ENCODE assay signal across 10 cellular contexts in the genomic region with DNA sequence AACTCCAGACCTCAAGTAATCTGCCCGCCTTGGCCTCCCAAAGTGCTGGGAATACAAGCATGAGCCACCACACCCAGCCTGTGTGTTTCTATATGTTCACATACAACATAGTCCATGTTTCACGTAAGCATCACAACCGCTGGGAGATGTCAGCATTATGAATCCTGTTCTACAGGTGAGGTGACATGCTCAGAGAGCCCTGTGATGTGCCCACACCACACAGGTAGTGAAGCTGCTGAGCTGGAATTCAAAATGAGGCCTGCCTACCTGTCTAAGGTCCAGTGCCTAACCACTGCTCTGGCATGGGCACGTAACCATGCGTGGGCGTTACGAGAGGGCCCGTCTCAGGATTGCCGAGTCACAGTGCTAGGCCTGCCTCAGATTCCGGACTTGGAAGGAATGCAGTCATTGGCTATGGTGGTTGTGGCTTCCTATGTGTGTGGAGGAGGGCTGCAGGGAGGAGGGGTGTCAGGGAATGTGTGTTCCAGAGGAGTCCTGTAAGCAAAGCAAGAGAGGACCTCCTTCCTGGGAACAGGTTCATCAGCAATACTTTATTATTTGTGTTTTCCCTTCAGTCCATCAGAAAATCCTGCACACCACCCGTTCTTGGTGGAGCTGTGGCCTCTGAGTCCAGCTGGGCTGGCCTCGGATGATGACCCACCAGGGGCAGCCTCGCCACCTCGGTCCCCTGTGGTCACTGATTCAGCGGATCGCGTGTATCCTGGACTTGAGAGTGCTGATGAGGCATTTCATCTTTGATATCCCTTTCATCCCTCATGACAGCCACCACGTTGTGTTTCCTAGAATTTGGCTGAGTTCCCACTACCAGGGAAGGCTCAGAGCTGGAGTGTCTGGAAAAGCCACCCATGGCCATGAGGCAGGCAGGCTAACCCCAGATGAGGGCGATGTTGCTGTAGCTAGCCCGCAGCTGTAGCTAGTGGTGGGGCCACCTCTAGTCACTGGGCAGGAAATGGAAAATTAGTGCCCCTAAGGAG. TPM values are rescaled to one million over a fixed set of nuclear protein-coding genes. Genes with fewer than 3 reads are reported as not detected.
A peak's percentile ranks its signal among the peaks of the same experiment; 100 is the strongest.
DNase-seq lines count a peak whose midpoint lies in the region; FAIRE-seq and TF ChIP-seq lines count a peak whose summit lies in the region.
"Had no signal": no experiment of that assay in that cellular context is flagged by ENCODE, and none has a peak within 500 bp of the region (broad histone marks: within the 10 kb centered on the region; RNA-seq: fewer than 3 reads in every experiment).

No MANE protein-coding gene starts in this region.

- H2BK120ac ChIP-seq in mesendoderm (ENCODE audit: low read depth, low read length): no peak overlapping the region

- no peaks in the 10 kb centered on the region for H3K79me2 ChIP-seq in mesendoderm (ENCODE audit: control insufficient read depth, insufficient read depth, low read length)

- H3K4me3 ChIP-seq in astrocyte of the spinal cord (ENCODE audit: low read depth, low read length) (no peak overlapping the region), mesendoderm (ENCODE audit: low read length) (no peak overlapping the region)
- no peak overlapping the region for H3K4me3 ChIP-seq in effector memory CD4-positive, alpha-beta T cell (ENCODE audit: insufficient read depth, low read depth, low read length, poor library complexity, severe bottlenecking)

- no peak overlapping the region for H2BK15ac ChIP-seq in mesendoderm (replicated peaks; ENCODE audit: low read depth)

- H3K9ac ChIP-seq in mesendoderm (ENCODE audit: low read length): no peak overlapping the region

- no peak for TF ChIP-seq CTCF in astrocyte of the spinal cord (IDR thresholded peaks at IDR 0.05; ENCODE audit: low read depth, low read length)

- H2BK5ac ChIP-seq in mesendoderm (ENCODE audit: low read length): no peak overlapping the region

- H2AK5ac ChIP-seq in mesendoderm (ENCODE audit: low read length): no peak overlapping the region

- H3K9me3 ChIP-seq in effector memory CD4-positive, alpha-beta T cell (ENCODE audit: control insufficient read depth, low read length): no peaks in the 10 kb centered on the region

- peaks cover 7% of the 10 kb centered on the region for H3K79me1 ChIP-seq in mesendoderm (ENCODE audit: low read length)

- H3K18ac ChIP-seq in mesendoderm (ENCODE audit: low read length): no peak overlapping the region

- no peaks in the 10 kb centered on the region for H3K27me3 ChIP-seq in mesendoderm (ENCODE audit: insufficient read depth, low read length, poor library complexity)
- no peaks in the 10 kb centered on the region for H3K27me3 ChIP-seq in effector memory CD4-positive, alpha-beta T cell (replicated peaks; ENCODE audit: control insufficient read depth, insufficient read depth, low read length, poor library complexity, severe bottlenecking)

- H3K23ac ChIP-seq in mesendoderm (ENCODE audit: low read length): no peak overlapping the region

- WGBS in mesendoderm (ENCODE audit: extremely low coverage, insufficient coverage, low lambda C conversion rate): no CpG with 5 or more reads among the region's 20 CpGs

- H3K36me3 ChIP-seq in mesendoderm (ENCODE audit: control insufficient read depth, insufficient read depth, low read length): no peaks in the 10 kb centered on the region
- no peaks in the 10 kb centered on the region for H3K36me3 ChIP-seq in effector memory CD4-positive, alpha-beta T cell (ENCODE audit: control insufficient read depth, insufficient read depth, low read length)

- H3K4me2 ChIP-seq in mesendoderm (ENCODE audit: low read length): no peak overlapping the region

- H3K56ac ChIP-seq in mesendoderm (ENCODE audit: low read length): peak overlapping the region; percentile 36

- H3K27ac ChIP-seq in mesendoderm (ENCODE audit: low read depth, low read length): no peak overlapping the region
- no peak overlapping the region for H3K27ac ChIP-seq in effector memory CD4-positive, alpha-beta T cell (ENCODE audit: insufficient read depth, low read length, poor library complexity, severe bottlenecking)

- H4K8ac ChIP-seq in mesendoderm (ENCODE audit: low read depth, low read length): no peak overlapping the region

- DNase-seq in AG08396 (ENCODE audit: low spot score) (peak; percentile 46), HK-2 (ENCODE audit: unreplicated experiment) (peak; percentile 85), astrocyte of the spinal cord (ENCODE audit: low read depth, low spot score) (peak; percentile 40), mesendoderm (peak; percentile 72), MV-4-11 (lab: John Stamatoyannopoulos, UW) (no peak), frontal cortex (ENCODE audit: low spot score in 2 of 2) (no peak), COR-L47 (lab: John Stamatoyannopoulos, UW) (no peak)
- DNase-seq in effector memory CD4-positive, alpha-beta T cell: no peak
- DNase-seq: activated CD4-positive, CD25-positive, alpha-beta regulatory T cell treated with anti-CD3 and anti-CD28 coated beads, Interleukin-2, amount 50 U/mL, for 72 hours; DMS153 had no signal

- no peak for FAIRE-seq in frontal cortex (lab: Jason Lieb, UNC)

- in situ Hi-C loops in astrocyte of the spinal cord (cut with HindIII; ENCODE audit: low sequenced_read_pairs): no loop called here

- no peak overlapping the region for H4K5ac ChIP-seq in mesendoderm (ENCODE audit: low read length)

- peaks cover 5% of the 10 kb centered on the region for H3K4me1 ChIP-seq in mesendoderm (ENCODE audit: control insufficient read depth, low read depth, low read length)
- no peaks in the 10 kb centered on the region for H3K4me1 ChIP-seq in effector memory CD4-positive, alpha-beta T cell (ENCODE audit: control insufficient read depth, insufficient read depth, low read length, poor library complexity, severe bottlenecking)

- H3K4ac ChIP-seq in mesendoderm (ENCODE audit: low read depth, low read length): no peak overlapping the region

RNA-seq across cellular contexts. Expression of gene HK2, which starts 31.1 kb away (rescaled TPM):
- polyA plus RNA-seq in mesendoderm (2013, experiment 1 of 2): 20.7 TPM
- 20.4 TPM for polyA plus RNA-seq in mesendoderm (2013, experiment 2 of 2)
- total RNA-seq in frontal cortex: 3.7 TPM

Comparison
In these comparisons a context has a peak if more than half of its experiments do, and no peak if none do; other contexts are left out.
1. DNase-seq: peak in AG08396 (single experiment), HK-2 (single experiment), astrocyte of the spinal cord (single experiment) and mesendoderm (single experiment); none in MV-4-11 (single experiment), effector memory CD4-positive, alpha-beta T cell (0 of 3), frontal cortex (0 of 2) and COR-L47 (single experiment).